Comparison of ENCODE assay signal across 8 cellular contexts in the genomic region with DNA sequence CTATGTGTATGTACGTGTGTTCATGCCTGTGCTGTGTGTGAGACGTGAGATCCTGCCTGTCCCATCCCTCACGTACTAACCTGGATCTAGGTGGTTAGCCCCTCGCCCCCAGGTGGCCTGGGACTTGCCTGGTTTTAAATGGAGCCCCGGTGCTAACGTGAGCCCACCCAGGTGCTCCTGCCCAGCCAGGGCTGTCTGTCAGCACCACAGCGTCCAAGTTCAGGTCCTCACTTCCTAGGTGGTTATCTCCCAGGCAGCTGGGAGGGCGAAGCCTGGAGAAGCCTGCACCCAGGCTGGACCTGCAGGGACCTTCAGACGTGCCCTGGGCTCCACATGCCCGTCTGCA.
"Had no signal": no experiment of that assay in that cellular context is flagged by ENCODE, and none has a peak within 500 bp of the region (broad histone marks: within the 10 kb centered on the region; RNA-seq: fewer than 3 reads in every experiment).

No MANE protein-coding gene starts in this region.

- H3K36me3 Mint-ChIP-seq: activated naive CD8-positive, alpha-beta T cell treated with anti-CD3 and anti-CD28 coated beads for 36 hours; neural progenitor cell had no signal

- H3K4me3 ChIP-seq: breast epithelium, esophagus muscularis mucosa, neural progenitor cell had no signal

- H3K27me3 Mint-ChIP-seq: activated CD4-positive, alpha-beta T cell treated with anti-CD3 and anti-CD28 coated beads, Interleukin-2, amount 10 ng/mL, durations not matched to agents 7 days and 5 days; activated naive CD8-positive, alpha-beta T cell treated with anti-CD3 and anti-CD28 coated beads for 36 hours; activated T-helper 17 cell treated with anti-CD3 and anti-CD28 coated beads, Interleukin-2, amount 50 U/mL, for 72 hours; T-helper 17 cell had no signal

- H3K27ac Mint-ChIP-seq: activated B cell treated with CpG ODN at 0.5 μM for 24 hours; activated naive CD8-positive, alpha-beta T cell treated with anti-CD3 and anti-CD28 coated beads for 36 hours; activated T-helper 17 cell treated with anti-CD3 and anti-CD28 coated beads, Interleukin-2, amount 50 U/mL, for 72 hours; neural progenitor cell; T-helper 17 cell had no signal

- H3K36me3 ChIP-seq: breast epithelium, neural progenitor cell had no signal

- H3K27ac ChIP-seq: breast epithelium, esophagus muscularis mucosa, neural progenitor cell had no signal

- H3K9me3 ChIP-seq: breast epithelium, esophagus muscularis mucosa had no signal

- H3K27me3 ChIP-seq: breast epithelium had no signal

- H3K4me2 ChIP-seq: neural progenitor cell had no signal

- H3K9ac ChIP-seq: neural progenitor cell had no signal

- H3K4me3 Mint-ChIP-seq: activated B cell treated with CpG ODN at 0.5 μM for 24 hours; activated CD4-positive, alpha-beta T cell treated with anti-CD3 and anti-CD28 coated beads, Interleukin-2, amount 10 ng/mL, durations not matched to agents 7 days and 5 days; activated naive CD8-positive, alpha-beta T cell treated with anti-CD3 and anti-CD28 coated beads for 36 hours; activated T-helper 17 cell treated with anti-CD3 and anti-CD28 coated beads, Interleukin-2, amount 50 U/mL, for 72 hours; neural progenitor cell; T-helper 17 cell had no signal

- H2AFZ ChIP-seq: neural progenitor cell had no signal

- H3K4me1 Mint-ChIP-seq: activated T-helper 17 cell treated with anti-CD3 and anti-CD28 coated beads, Interleukin-2, amount 50 U/mL, for 72 hours had no signal

- H3K9me3 Mint-ChIP-seq: activated B cell treated with CpG ODN at 0.5 μM for 24 hours; activated CD4-positive, alpha-beta T cell treated with anti-CD3 and anti-CD28 coated beads, Interleukin-2, amount 10 ng/mL, durations not matched to agents 7 days and 5 days; activated naive CD8-positive, alpha-beta T cell treated with anti-CD3 and anti-CD28 coated beads for 36 hours; activated T-helper 17 cell treated with anti-CD3 and anti-CD28 coated beads, Interleukin-2, amount 50 U/mL, for 72 hours; neural progenitor cell had no signal
